Comparison of ENCODE assay signal across 9 cellular contexts in genomic region chr12:120257041-120257821, GRCh38. TPM values are rescaled to one million over a fixed set of nuclear protein-coding genes. Genes with fewer than 3 reads are reported as not detected.
DNase-seq lines count a peak whose midpoint lies in the region; ATAC-seq and TF ChIP-seq lines count a peak whose summit lies in the region.
"Had no signal": no experiment of that assay in that cellular context is flagged by ENCODE, and none has a peak within 500 bp of the region (broad histone marks: within the 10 kb centered on the region; RNA-seq: fewer than 3 reads in every experiment).

No MANE protein-coding gene starts in this region.

- no peak overlapping the region for H3K4me3 Mint-ChIP-seq in T-helper 2 cell treated with Interferon-gamma antibody and Interleukin-4, amounts not matched to agents 5 μg/mL and 100 μg/mL, for 36 hours

- ATAC-seq in HG02610 (IDR thresholded peaks at IDR 0.05; ENCODE audit: unreplicated experiment) (no peak), GM18505 (IDR thresholded peaks at IDR 0.05; ENCODE audit: unreplicated experiment) (no peak), GM19452 (IDR thresholded peaks at IDR 0.05; ENCODE audit: unreplicated experiment) (no peak)

- TF ChIP-seq POLR2A in GM18505 (IDR thresholded peaks at IDR 0.05; ENCODE audit: borderline replicate concordance, extremely low read depth, insufficient read depth, insufficient read length), result no peak

- no peaks in the 10 kb centered on the region for H3K9me3 Mint-ChIP-seq in T-helper 2 cell treated with Interferon-gamma antibody and Interleukin-4, amounts not matched to agents 5 μg/mL and 100 μg/mL, for 36 hours

- peak; percentile 25 for TF ChIP-seq CTCF in cardiac fibroblast (IDR thresholded peaks at IDR 0.05; ENCODE audit: low read depth, low read length)

- no peak for DNase-seq in T-helper 2 cell treated with Interferon-gamma antibody and Interleukin-4, amounts not matched to agents 5 μg/mL and 100 μg/mL, for 36 hours (ENCODE audit: low spot score)
- no peak for DNase-seq in T-helper 2 cell
- DNase-seq in cardiac fibroblast (ENCODE audit: low read depth in 2 of 2), result peak; percentile 97 to 98
- DNase-seq in kidney tubule cell (ENCODE audit: low spot score), result peak; percentile 68

- peak overlapping the region in 1 of 2 donors; percentile 14 for H3K4me3 ChIP-seq in cardiac fibroblast (replicated peaks in 1 of 2; ENCODE audit: low read depth in 2 of 2, low read length in 2 of 2)
- H3K4me3 ChIP-seq: BLaER1 treated with 17β-estradiol and CSF1 and Interleukin-3, amounts not matched to agents 10 nM and 100 nM had no signal

- H3K4me1 Mint-ChIP-seq in T-helper 2 cell treated with Interferon-gamma antibody and Interleukin-4, amounts not matched to agents 5 μg/mL and 100 μg/mL, for 36 hours (ENCODE audit: low read depth), result peaks cover 73% of the 10 kb centered on the region

- peak overlapping the region; percentile 73 for H3K27ac Mint-ChIP-seq in T-helper 2 cell treated with Interferon-gamma antibody and Interleukin-4, amounts not matched to agents 5 μg/mL and 100 μg/mL, for 36 hours

- no peaks in the 10 kb centered on the region for H3K27me3 Mint-ChIP-seq in T-helper 2 cell treated with Interferon-gamma antibody and Interleukin-4, amounts not matched to agents 5 μg/mL and 100 μg/mL, for 36 hours (ENCODE audit: low read depth)

- peaks cover 57% of the 10 kb centered on the region for H3K36me3 Mint-ChIP-seq in T-helper 2 cell treated with Interferon-gamma antibody and Interleukin-4, amounts not matched to agents 5 μg/mL and 100 μg/mL, for 36 hours (ENCODE audit: low read depth)

- peak overlapping the region; percentile 82 for H3K27ac ChIP-seq in temporal lobe (ENCODE audit: low read depth, low read length)

RNA-seq across cellular contexts. Expression of gene PXN, which starts 8.3 kb away (rescaled TPM):
- 4.9 TPM for total RNA-seq in temporal lobe

RNA-seq across cellular contexts. Expression of gene RNU4-2, which starts 34.5 kb away (rescaled TPM):
- under 0.01 TPM for total RNA-seq in temporal lobe

RNA-seq across cellular contexts. Expression of gene RNU4-1, which starts 35.8 kb away (rescaled TPM):
- total RNA-seq in temporal lobe, result under 0.01 TPM

RNA-seq across cellular contexts. Expression of gene SIRT4, which starts 44.9 kb away (rescaled TPM):
- total RNA-seq in temporal lobe, result 3.9 TPM

RNA-seq across cellular contexts. Expression of gene RPLP0, which starts 56.3 kb away (rescaled TPM):
- total RNA-seq in temporal lobe, result 1,352 TPM

Comparison
In these comparisons a context has a peak if more than half of its experiments do, and no peak if none do; other contexts are left out.
1. DNase-seq: peak in cardiac fibroblast (2 of 2) and kidney tubule cell (single experiment); none in T-helper 2 cell treated with Interferon-gamma antibody and Interleukin-4, amounts not matched to agents 5 μg/mL and 100 μg/mL, for 36 hours (single experiment) and T-helper 2 cell (0 of 5).